1 cellular context compared by ENCODE assay signal in the genomic region with DNA sequence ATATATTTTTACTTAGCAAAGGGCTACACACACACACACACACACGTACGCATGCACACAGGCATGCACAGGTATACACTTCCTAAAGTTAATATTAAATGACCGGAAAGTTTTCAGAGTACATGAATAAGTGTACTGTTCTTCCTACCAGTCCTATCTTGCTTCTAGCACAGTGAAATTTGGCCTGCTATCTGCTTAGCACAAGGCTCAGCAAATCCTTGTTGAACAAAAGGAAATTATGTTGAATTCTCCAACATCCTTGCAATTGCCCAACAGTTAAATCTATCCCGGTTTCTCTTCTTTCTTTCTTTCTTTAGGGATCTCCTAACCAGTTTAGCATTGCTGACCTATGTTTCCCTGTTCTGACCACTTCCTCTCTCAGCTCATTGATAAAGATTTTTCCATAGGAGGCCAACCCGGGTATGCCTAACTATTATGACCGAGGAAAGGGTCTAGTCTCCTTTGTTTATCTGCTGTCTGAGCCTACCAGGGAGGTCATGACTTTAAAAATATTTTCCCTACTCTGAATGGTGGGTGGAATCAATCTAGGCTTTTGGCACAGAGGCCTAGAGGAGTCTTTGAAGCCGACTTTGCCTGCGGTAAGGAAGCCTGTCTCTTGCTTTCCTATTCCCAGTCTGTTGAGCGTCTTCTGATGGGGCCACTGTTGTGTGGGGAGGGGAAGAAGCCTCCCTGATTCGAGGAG.
TF ChIP-seq lines count a peak whose summit lies in the region.

No MANE protein-coding gene starts in this region.

TF ChIP-seq in GM23338, 12 proteins besides CTCF, POLR2A, EP300 and RAD21 (continued from another document):
- TF ChIP-seq, protein P1, sequence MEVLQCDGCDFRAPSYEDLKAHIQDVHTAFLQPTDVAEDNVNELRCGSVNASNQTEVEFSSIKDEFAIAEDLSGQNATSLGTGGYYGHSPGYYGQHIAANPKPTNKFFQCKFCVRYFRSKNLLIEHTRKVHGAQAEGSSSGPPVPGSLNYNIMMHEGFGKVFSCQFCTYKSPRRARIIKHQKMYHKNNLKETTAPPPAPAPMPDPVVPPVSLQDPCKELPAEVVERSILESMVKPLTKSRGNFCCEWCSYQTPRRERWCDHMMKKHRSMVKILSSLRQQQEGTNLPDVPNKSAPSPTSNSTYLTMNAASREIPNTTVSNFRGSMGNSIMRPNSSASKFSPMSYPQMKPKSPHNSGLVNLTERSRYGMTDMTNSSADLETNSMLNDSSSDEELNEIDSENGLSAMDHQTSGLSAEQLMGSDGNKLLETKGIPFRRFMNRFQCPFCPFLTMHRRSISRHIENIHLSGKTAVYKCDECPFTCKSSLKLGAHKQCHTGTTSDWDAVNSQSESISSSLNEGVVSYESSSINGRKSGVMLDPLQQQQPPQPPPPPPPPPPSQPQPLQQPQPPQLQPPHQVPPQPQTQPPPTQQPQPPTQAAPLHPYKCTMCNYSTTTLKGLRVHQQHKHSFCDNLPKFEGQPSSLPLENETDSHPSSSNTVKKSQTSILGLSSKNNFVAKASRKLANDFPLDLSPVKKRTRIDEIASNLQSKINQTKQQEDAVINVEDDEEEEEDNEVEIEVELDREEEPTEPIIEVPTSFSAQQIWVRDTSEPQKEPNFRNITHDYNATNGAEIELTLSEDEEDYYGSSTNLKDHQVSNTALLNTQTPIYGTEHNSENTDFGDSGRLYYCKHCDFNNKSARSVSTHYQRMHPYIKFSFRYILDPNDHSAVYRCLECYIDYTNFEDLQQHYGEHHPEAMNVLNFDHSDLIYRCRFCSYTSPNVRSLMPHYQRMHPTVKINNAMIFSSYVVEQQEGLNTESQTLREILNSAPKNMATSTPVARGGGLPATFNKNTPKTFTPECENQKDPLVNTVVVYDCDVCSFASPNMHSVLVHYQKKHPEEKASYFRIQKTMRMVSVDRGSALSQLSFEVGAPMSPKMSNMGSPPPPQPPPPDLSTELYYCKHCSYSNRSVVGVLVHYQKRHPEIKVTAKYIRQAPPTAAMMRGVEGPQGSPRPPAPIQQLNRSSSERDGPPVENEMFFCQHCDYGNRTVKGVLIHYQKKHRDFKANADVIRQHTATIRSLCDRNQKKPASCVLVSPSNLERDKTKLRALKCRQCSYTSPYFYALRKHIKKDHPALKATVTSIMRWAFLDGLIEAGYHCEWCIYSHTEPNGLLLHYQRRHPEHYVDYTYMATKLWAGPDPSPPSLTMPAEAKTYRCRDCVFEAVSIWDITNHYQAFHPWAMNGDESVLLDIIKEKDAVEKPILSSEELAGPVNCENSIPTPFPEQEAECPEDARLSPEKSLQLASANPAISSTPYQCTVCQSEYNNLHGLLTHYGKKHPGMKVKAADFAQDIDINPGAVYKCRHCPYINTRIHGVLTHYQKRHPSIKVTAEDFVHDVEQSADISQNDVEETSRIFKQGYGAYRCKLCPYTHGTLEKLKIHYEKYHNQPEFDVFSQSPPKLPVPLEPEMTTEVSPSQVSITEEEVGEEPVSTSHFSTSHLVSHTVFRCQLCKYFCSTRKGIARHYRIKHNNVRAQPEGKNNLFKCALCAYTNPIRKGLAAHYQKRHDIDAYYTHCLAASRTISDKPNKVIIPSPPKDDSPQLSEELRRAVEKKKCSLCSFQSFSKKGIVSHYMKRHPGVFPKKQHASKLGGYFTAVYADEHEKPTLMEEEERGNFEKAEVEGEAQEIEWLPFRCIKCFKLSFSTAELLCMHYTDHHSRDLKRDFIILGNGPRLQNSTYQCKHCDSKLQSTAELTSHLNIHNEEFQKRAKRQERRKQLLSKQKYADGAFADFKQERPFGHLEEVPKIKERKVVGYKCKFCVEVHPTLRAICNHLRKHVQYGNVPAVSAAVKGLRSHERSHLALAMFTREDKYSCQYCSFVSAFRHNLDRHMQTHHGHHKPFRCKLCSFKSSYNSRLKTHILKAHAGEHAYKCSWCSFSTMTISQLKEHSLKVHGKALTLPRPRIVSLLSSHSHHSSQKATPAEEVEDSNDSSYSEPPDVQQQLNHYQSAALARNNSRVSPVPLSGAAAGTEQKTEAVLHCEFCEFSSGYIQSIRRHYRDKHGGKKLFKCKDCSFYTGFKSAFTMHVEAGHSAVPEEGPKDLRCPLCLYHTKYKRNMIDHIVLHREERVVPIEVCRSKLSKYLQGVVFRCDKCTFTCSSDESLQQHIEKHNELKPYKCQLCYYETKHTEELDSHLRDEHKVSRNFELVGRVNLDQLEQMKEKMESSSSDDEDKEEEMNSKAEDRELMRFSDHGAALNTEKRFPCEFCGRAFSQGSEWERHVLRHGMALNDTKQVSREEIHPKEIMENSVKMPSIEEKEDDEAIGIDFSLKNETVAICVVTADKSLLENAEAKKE (CRISPR knock-in tag; IDR thresholded peaks at IDR 0.05), result no peak
- TF ChIP-seq CREB1 (CRISPR knock-in tag; IDR thresholded peaks at IDR 0.05; ENCODE audit: low read depth) (no peak), NANOG (IDR thresholded peaks at IDR 0.05; ENCODE audit: borderline replicate concordance) (no peak), ZNF331 (CRISPR knock-in tag; IDR thresholded peaks at IDR 0.05; ENCODE audit: low read depth) (no peak), ZNF114 (CRISPR knock-in tag; IDR thresholded peaks at IDR 0.05) (no peak), JUNB (IDR thresholded peaks at IDR 0.05; ENCODE audit: unreplicated experiment) (no peak), EZH2 (IDR thresholded peaks at IDR 0.05; ENCODE audit: low read depth, unreplicated experiment) (no peak), STAT1 (IDR thresholded peaks at IDR 0.05; ENCODE audit: unreplicated experiment) (no peak), POLR2AphosphoS5 (IDR thresholded peaks at IDR 0.05; ENCODE audit: low read depth) (no peak)
- TF ChIP-seq, protein P2, sequence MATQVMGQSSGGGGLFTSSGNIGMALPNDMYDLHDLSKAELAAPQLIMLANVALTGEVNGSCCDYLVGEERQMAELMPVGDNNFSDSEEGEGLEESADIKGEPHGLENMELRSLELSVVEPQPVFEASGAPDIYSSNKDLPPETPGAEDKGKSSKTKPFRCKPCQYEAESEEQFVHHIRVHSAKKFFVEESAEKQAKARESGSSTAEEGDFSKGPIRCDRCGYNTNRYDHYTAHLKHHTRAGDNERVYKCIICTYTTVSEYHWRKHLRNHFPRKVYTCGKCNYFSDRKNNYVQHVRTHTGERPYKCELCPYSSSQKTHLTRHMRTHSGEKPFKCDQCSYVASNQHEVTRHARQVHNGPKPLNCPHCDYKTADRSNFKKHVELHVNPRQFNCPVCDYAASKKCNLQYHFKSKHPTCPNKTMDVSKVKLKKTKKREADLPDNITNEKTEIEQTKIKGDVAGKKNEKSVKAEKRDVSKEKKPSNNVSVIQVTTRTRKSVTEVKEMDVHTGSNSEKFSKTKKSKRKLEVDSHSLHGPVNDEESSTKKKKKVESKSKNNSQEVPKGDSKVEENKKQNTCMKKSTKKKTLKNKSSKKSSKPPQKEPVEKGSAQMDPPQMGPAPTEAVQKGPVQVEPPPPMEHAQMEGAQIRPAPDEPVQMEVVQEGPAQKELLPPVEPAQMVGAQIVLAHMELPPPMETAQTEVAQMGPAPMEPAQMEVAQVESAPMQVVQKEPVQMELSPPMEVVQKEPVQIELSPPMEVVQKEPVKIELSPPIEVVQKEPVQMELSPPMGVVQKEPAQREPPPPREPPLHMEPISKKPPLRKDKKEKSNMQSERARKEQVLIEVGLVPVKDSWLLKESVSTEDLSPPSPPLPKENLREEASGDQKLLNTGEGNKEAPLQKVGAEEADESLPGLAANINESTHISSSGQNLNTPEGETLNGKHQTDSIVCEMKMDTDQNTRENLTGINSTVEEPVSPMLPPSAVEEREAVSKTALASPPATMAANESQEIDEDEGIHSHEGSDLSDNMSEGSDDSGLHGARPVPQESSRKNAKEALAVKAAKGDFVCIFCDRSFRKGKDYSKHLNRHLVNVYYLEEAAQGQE (IDR thresholded peaks at IDR 0.05; ENCODE audit: unreplicated experiment), result no peak
- TF ChIP-seq, protein P3, sequence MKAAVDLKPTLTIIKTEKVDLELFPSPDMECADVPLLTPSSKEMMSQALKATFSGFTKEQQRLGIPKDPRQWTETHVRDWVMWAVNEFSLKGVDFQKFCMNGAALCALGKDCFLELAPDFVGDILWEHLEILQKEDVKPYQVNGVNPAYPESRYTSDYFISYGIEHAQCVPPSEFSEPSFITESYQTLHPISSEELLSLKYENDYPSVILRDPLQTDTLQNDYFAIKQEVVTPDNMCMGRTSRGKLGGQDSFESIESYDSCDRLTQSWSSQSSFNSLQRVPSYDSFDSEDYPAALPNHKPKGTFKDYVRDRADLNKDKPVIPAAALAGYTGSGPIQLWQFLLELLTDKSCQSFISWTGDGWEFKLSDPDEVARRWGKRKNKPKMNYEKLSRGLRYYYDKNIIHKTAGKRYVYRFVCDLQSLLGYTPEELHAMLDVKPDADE (IDR thresholded peaks at IDR 0.05), result no peak
